In genomic region chr11:64571410-64572091, GRCh38 we compare ENCODE assay signal across 19 cellular contexts. TPM values are rescaled to one million over a fixed set of nuclear protein-coding genes. Genes with fewer than 3 reads are reported as not detected.
DNase-seq lines count a peak whose midpoint lies in the region; ATAC-seq and TF ChIP-seq lines count a peak whose summit lies in the region.
"Had no signal": no experiment of that assay in that cellular context is flagged by ENCODE, and none has a peak within 500 bp of the region (broad histone marks: within the 10 kb centered on the region; RNA-seq: fewer than 3 reads in every experiment).

No MANE protein-coding gene starts in this region.

- DNase-seq in NCI-H82 (lab: John Stamatoyannopoulos, UW) = peak; percentile 37
- DNase-seq in NCI-H82 treated with DMSO at 0.1 percent for 48 hours (lab: John Stamatoyannopoulos, UW; ENCODE audit: unreplicated experiment) = no peak
- peak; percentile 91 for DNase-seq in RWPE2 (ENCODE audit: low spot score)
- DNase-seq in foreskin keratinocyte = peak; percentile 84 to 91
- DNase-seq in posterior vena cava (ENCODE audit: low spot score) = peak; percentile 66
- DNase-seq in activated CD4-positive, alpha-beta T cell treated with anti-CD3 and anti-CD28 coated beads, Interleukin-2, amount 50 U/mL, for 48 hours = no peak
- no peak for DNase-seq in A172 (ENCODE audit: low spot score)
- DNase-seq: activated CD4-positive, alpha-beta T cell treated with anti-CD3 and anti-CD28 coated beads, Interleukin-2, amount 10 ng/mL, durations not matched to agents 24 days and 14 days; gastrocnemius medialis; kidney glomerular epithelial cell; NCI-H1694 treated with DMSO at 0.1 percent for 48 hours; T-cell; thyroid gland had no signal

- H3K27me3 ChIP-seq in RWPE2 (ENCODE audit: insufficient read depth, poor library complexity, severe bottlenecking) (no peaks in the 10 kb centered on the region), foreskin keratinocyte (no peaks in the 10 kb centered on the region)
- H3K27me3 ChIP-seq: dorsolateral prefrontal cortex, gastrocnemius medialis, neutrophil, thyroid gland had no signal

- intact Hi-C loops in posterior vena cava (cut with DNase I) = no loop called here

- ATAC-seq in RWPE2 (ENCODE audit: low read depth) (peak; percentile 98), foreskin keratinocyte (peak; percentile 98), HG02642 (IDR thresholded peaks at IDR 0.05; ENCODE audit: poor library complexity, unreplicated experiment) (no peak)
- ATAC-seq: gastrocnemius medialis, T-cell had no signal

- H3K27ac ChIP-seq in RWPE2 (ENCODE audit: poor library complexity, severe bottlenecking) (no peak overlapping the region), foreskin keratinocyte (peak overlapping the region; percentile 46)
- H3K27ac ChIP-seq: dorsolateral prefrontal cortex, gastrocnemius medialis, KMS-11, neutrophil, thyroid gland had no signal

- no peaks in the 10 kb centered on the region for H3K36me3 ChIP-seq in RWPE2 (ENCODE audit: low read depth)
- H3K36me3 ChIP-seq: gastrocnemius medialis, neutrophil, thyroid gland had no signal

- H3K9me3 ChIP-seq in RWPE2 (ENCODE audit: severe bottlenecking) = no peaks in the 10 kb centered on the region
- H3K9me3 ChIP-seq: gastrocnemius medialis, neutrophil, thyroid gland had no signal

- no peak overlapping the region for H3K4me3 ChIP-seq in RWPE2 (ENCODE audit: severe bottlenecking)
- H3K4me3 ChIP-seq: dorsolateral prefrontal cortex, gastrocnemius medialis, skin epidermis, thyroid gland had no signal

- no peak for TF ChIP-seq CTCF in RWPE2 (IDR thresholded peaks at IDR 0.05; ENCODE audit: poor library complexity, severe bottlenecking)
- no peak for TF ChIP-seq CTCF in foreskin keratinocyte (conservative IDR thresholded peaks at IDR 0.05)

- H3K4me1 ChIP-seq in RWPE2 (ENCODE audit: insufficient read depth, poor library complexity, severe bottlenecking) (peaks cover 10% of the 10 kb centered on the region), foreskin keratinocyte (peaks cover 3% of the 10 kb centered on the region)
- H3K4me1 ChIP-seq: gastrocnemius medialis had no signal

RNA-seq across cellular contexts. Expression of gene SLC22A11, which starts 15.8 kb away (rescaled TPM):
- total RNA-seq in foreskin keratinocyte (not detected in 2 replicates), posterior vena cava (under 1 TPM; 0.28 to 0.29 TPM)
- not detected in 2 replicates for polyA plus RNA-seq in foreskin keratinocyte
- 4.7 TPM in 1 of 2 replicates, not detected in the other for total RNA-seq in A172 (2014; rRNA removed; shearing (Covaris generic))
- total RNA-seq: activated CD4-positive, alpha-beta T cell treated with anti-CD3 and anti-CD28 coated beads, Interleukin-2, amount 10 ng/mL, durations not matched to agents 24 days and 14 days; gastrocnemius medialis; T-cell; thyroid gland had no signal
- polyA plus RNA-seq: aorta had no signal

RNA-seq across cellular contexts. Expression of gene SLC22A12, which starts 19.5 kb away (rescaled TPM):
- total RNA-seq in foreskin keratinocyte (not detected in 2 replicates), posterior vena cava (not detected)
- polyA plus RNA-seq in foreskin keratinocyte = not detected in 2 replicates
- total RNA-seq in A172 (2014; rRNA removed; shearing (Covaris generic)) = not detected in 2 replicates
- total RNA-seq: activated CD4-positive, alpha-beta T cell treated with anti-CD3 and anti-CD28 coated beads, Interleukin-2, amount 10 ng/mL, durations not matched to agents 24 days and 14 days; aorta; dorsolateral prefrontal cortex; gastrocnemius medialis; T-cell; thyroid gland had no signal
- polyA plus RNA-seq: aorta had no signal

Comparison
In these comparisons a context has a peak if more than half of its experiments do, and no peak if none do; other contexts are left out.
1. DNase-seq: peak in NCI-H82 (single experiment), RWPE2 (single experiment), foreskin keratinocyte (2 of 2) and posterior vena cava (single experiment); none in NCI-H82 treated with DMSO at 0.1 percent for 48 hours (single experiment), activated CD4-positive, alpha-beta T cell treated with anti-CD3 and anti-CD28 coated beads, Interleukin-2, amount 50 U/mL, for 48 hours (0 of 2) and A172 (single experiment).